ENCODE assay signal across 30 cellular contexts in the genomic region with DNA sequence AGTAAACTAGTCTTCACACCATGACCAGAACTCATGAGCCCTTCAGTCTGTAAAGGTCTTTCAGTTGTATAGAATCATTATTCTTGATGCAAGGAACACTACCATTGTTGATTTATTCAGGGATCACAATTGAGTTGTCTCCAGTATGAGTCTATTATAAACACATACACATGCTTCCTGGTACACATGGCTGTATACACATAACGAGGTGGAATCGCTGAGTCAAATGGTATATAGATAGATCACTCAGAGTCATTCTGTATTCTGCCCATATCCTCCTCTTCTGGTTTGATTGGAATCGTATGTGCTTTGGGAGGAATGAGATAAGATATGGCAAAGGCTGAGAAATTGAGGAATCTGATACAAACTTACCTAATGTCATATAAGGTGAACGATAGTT.
DNase-seq lines count a peak whose midpoint lies in the region; ATAC-seq and TF ChIP-seq lines count a peak whose summit lies in the region.
"Had no signal": no experiment of that assay in that cellular context is flagged by ENCODE, and none has a peak within 500 bp of the region (broad histone marks: within the 10 kb centered on the region; RNA-seq: fewer than 3 reads in every experiment).

No MANE protein-coding gene starts in this region.

- H4K20me1 ChIP-seq in PC-3 (ENCODE audit: low read length) = no peaks in the 10 kb centered on the region
- H4K20me1 ChIP-seq in mammary epithelial cell (ENCODE audit: insufficient read depth, low read length) = no peaks in the 10 kb centered on the region

- no peaks in the 10 kb centered on the region for H3F3A ChIP-seq in PC-3 (ENCODE audit: low read length, unreplicated experiment)

- TF ChIP-seq CTCF in PC-3 (conservative IDR thresholded peaks at IDR 0.05; ENCODE audit: low read depth, low read length) = no peak
- no peak for TF ChIP-seq CTCF in mammary epithelial cell (conservative IDR thresholded peaks at IDR 0.05 in 1 of 2, IDR thresholded peaks at IDR 0.05 in 1 of 2; ENCODE audit: extremely low read depth in 1 of 2, insufficient read depth in 1 of 2, low read depth in 1 of 2, low read length in 2 of 2)

- dilution Hi-C loops in mammary epithelial cell (cut with HindIII; ENCODE audit: low sequenced_read_pairs) = no loop called here

- peak overlapping the region; percentile 84 for H3K27ac Mint-ChIP-seq in activated naive CD4-positive, alpha-beta T cell treated with anti-CD3 and anti-CD28 coated beads, Interleukin-2, amount 10 ng/mL, durations not matched to agents 7 days and 5 days
- peak overlapping the region; percentile 64 for H3K27ac Mint-ChIP-seq in activated naive CD8-positive, alpha-beta T cell
- peak overlapping the region; percentile 95 for H3K27ac Mint-ChIP-seq in stimulated activated effector memory CD8-positive, alpha-beta T cell treated with anti-CD3 and anti-CD28 coated beads, Interleukin-12 subunit alpha, Interleukin-12 subunit beta, amount 100 ng/mL, for 72 hours
- H3K27ac Mint-ChIP-seq: neural progenitor cell had no signal

- H3K27me3 Mint-ChIP-seq in activated naive CD4-positive, alpha-beta T cell treated with anti-CD3 and anti-CD28 coated beads, Interleukin-2, amount 10 ng/mL, durations not matched to agents 7 days and 5 days = no peaks in the 10 kb centered on the region
- no peaks in the 10 kb centered on the region for H3K27me3 Mint-ChIP-seq in activated naive CD8-positive, alpha-beta T cell

- H3K27ac ChIP-seq in PC-3 (ENCODE audit: low read length) = peak overlapping the region; percentile 84
- H3K27ac ChIP-seq in mammary epithelial cell (ENCODE audit: insufficient read depth, low read depth, low read length) = no peak overlapping the region
- H3K27ac ChIP-seq: foreskin keratinocyte, lower lobe of right lung, neural progenitor cell, right lobe of liver, SJSA1, testis had no signal

- H3K4me3 ChIP-seq in PC-3 (ENCODE audit: low read length) (no peak overlapping the region), mammary epithelial cell (replicated peaks in 1 of 3; ENCODE audit: insufficient read depth in 1 of 3, low read depth in 2 of 3, low read length in 3 of 3) (no peak overlapping the region)
- H3K4me3 ChIP-seq: heart left ventricle, K562, lower lobe of right lung, MG63, mucosa of descending colon, neural progenitor cell, right lobe of liver, SJSA1, testis had no signal

- in situ Hi-C loops in mammary epithelial cell (cut with MboI; ENCODE audit: low sequenced_read_pairs in 2 of 2) = no loop called here

- peaks cover 40% of the 10 kb centered on the region for H3K9me3 Mint-ChIP-seq in activated naive CD4-positive, alpha-beta T cell treated with anti-CD3 and anti-CD28 coated beads, Interleukin-2, amount 10 ng/mL, durations not matched to agents 7 days and 5 days
- peaks cover 18% of the 10 kb centered on the region for H3K9me3 Mint-ChIP-seq in activated naive CD8-positive, alpha-beta T cell (ENCODE audit: low read depth)
- no peaks in the 10 kb centered on the region for H3K9me3 Mint-ChIP-seq in stimulated activated effector memory CD8-positive, alpha-beta T cell treated with anti-CD3 and anti-CD28 coated beads, Interleukin-12 subunit alpha, Interleukin-12 subunit beta, amount 100 ng/mL, for 72 hours
- H3K9me3 Mint-ChIP-seq: neural progenitor cell had no signal

- H3K4me1 Mint-ChIP-seq in activated naive CD4-positive, alpha-beta T cell treated with anti-CD3 and anti-CD28 coated beads, Interleukin-2, amount 10 ng/mL, durations not matched to agents 7 days and 5 days = peaks cover 55% of the 10 kb centered on the region
- H3K4me1 Mint-ChIP-seq in activated naive CD8-positive, alpha-beta T cell (ENCODE audit: low read depth) = peaks cover 54% of the 10 kb centered on the region
- peaks cover 37% of the 10 kb centered on the region for H3K4me1 Mint-ChIP-seq in stimulated activated effector memory CD8-positive, alpha-beta T cell treated with anti-CD3 and anti-CD28 coated beads, Interleukin-12 subunit alpha, Interleukin-12 subunit beta, amount 100 ng/mL, for 72 hours
- H3K4me1 Mint-ChIP-seq: neural progenitor cell had no signal

- H3K4me1 ChIP-seq in PC-3 (ENCODE audit: insufficient read depth, low read length) (peaks cover 25% of the 10 kb centered on the region), mammary epithelial cell (ENCODE audit: insufficient read depth, low read length) (no peaks in the 10 kb centered on the region)
- H3K4me1 ChIP-seq: BE2C, Caco-2, heart left ventricle, lower lobe of right lung, right lobe of liver, SJSA1, testis had no signal

- ATAC-seq in PC-3 = peak; percentile 40
- peak; percentile 86 for ATAC-seq in stimulated activated effector memory CD8-positive, alpha-beta T cell treated with anti-CD3 and anti-CD28 coated beads, Interleukin-12 subunit alpha, Interleukin-12 subunit beta, amount 100 ng/mL, for 72 hours
- no peak for ATAC-seq in GM18505 (IDR thresholded peaks at IDR 0.05; ENCODE audit: unreplicated experiment)
- ATAC-seq: heart left ventricle, K562, lower lobe of right lung, mucosa of descending colon, right lobe of liver had no signal

- POLR2A ChIA-PET in PC-3 (lab: Charles Lee; ENCODE audit: unreplicated experiment) = no interaction called here

- H2AFZ ChIP-seq in PC-3 (ENCODE audit: low read length) = no peak overlapping the region
- H2AFZ ChIP-seq in mammary epithelial cell (ENCODE audit: low read depth, low read length) = no peak overlapping the region
- H2AFZ ChIP-seq: neural progenitor cell had no signal

- H3K36me3 Mint-ChIP-seq in activated naive CD4-positive, alpha-beta T cell treated with anti-CD3 and anti-CD28 coated beads, Interleukin-2, amount 10 ng/mL, durations not matched to agents 7 days and 5 days = peaks cover 61% of the 10 kb centered on the region
- peaks cover 17% of the 10 kb centered on the region for H3K36me3 Mint-ChIP-seq in activated naive CD8-positive, alpha-beta T cell
- H3K36me3 Mint-ChIP-seq in stimulated activated effector memory CD8-positive, alpha-beta T cell treated with anti-CD3 and anti-CD28 coated beads, Interleukin-12 subunit alpha, Interleukin-12 subunit beta, amount 100 ng/mL, for 72 hours = peaks cover 6% of the 10 kb centered on the region
- H3K36me3 Mint-ChIP-seq: neural progenitor cell had no signal

- H3K4me2 ChIP-seq in PC-3 (ENCODE audit: low read length) = peak overlapping the region; percentile 59
- no peak overlapping the region for H3K4me2 ChIP-seq in mammary epithelial cell (ENCODE audit: insufficient read depth, low read depth, low read length)
- H3K4me2 ChIP-seq: neural progenitor cell had no signal

- H3K27me3 ChIP-seq in PC-3 (ENCODE audit: low read length) (no peaks in the 10 kb centered on the region), mammary epithelial cell (ENCODE audit: insufficient read depth, low read length) (no peaks in the 10 kb centered on the region)
- H3K27me3 ChIP-seq: BE2C, foreskin keratinocyte, heart left ventricle, MG63, neural progenitor cell, right lobe of liver, SJSA1, testis had no signal

- H3K36me3 ChIP-seq in PC-3 (ENCODE audit: low read depth, low read length) (no peaks in the 10 kb centered on the region), mammary epithelial cell (ENCODE audit: insufficient read depth, low read length) (no peaks in the 10 kb centered on the region)
- H3K36me3 ChIP-seq: BE2C, heart left ventricle, lower lobe of right lung, MG63, neural progenitor cell, right lobe of liver, SJSA1 had no signal

- BruUV-seq in PC-3 (replicated peaks; lab: Mats Ljungman, UMichigan) (no TSS peak), mammary epithelial cell (replicated peaks; lab: Mats Ljungman, UMichigan) (no TSS peak)

- WGBS in mammary epithelial cell (ENCODE audit: low coverage, missing lambda C conversion rate) = 84% methylated on average over 4 of the region's 4 CpGs

- intact Hi-C loops in PC-3 (cut with micrococcal nuclease) = no loop called here
- intact Hi-C loops in mammary epithelial cell (cut with micrococcal nuclease) = no loop called here

- CTCF ChIA-PET in activated naive CD4-positive, alpha-beta T cell treated with anti-CD3 and anti-CD28 coated beads, Interleukin-2, amount 10 ng/mL, durations not matched to agents 7 days and 5 days (lab: Charles Lee) = interaction anchor here (0.6 to 1.0 kb wide), 2 partner anchors 7 to 270 kb away, joined by 3 to 4 read pairs; no protein-coding TSS in a partner anchor
- CTCF ChIA-PET in PC-3 (lab: Charles Lee) = no interaction called here
- CTCF ChIA-PET in mammary epithelial cell (lab: Charles Lee; ENCODE audit: low non-redundant PET) = no interaction called here

- H3K9ac ChIP-seq in PC-3 (ENCODE audit: low read length) (no peak overlapping the region), mammary epithelial cell (ENCODE audit: insufficient read depth, low read length) (no peak overlapping the region)
- H3K9ac ChIP-seq: neural progenitor cell had no signal

- no peak for DNase-seq in activated naive CD4-positive, alpha-beta T cell treated with anti-CD3 and anti-CD28 coated beads, Interleukin-2, amount 10 ng/mL, durations not matched to agents 7 days and 5 days
- DNase-seq in activated naive CD4-positive, alpha-beta T cell treated with anti-CD3 and anti-CD28 coated beads, Interleukin-2, amount 50 U/mL, for 16 hours = no peak
- peak; percentile 21 for DNase-seq in PC-3
- no peak for DNase-seq in stimulated activated effector memory CD8-positive, alpha-beta T cell treated with anti-CD3 and anti-CD28 coated beads, Interleukin-12 subunit alpha, Interleukin-12 subunit beta, amount 100 ng/mL, for 72 hours (ENCODE audit: low spot score in 2 of 2)
- DNase-seq in mammary epithelial cell = no peak
- DNase-seq in kidney tubule cell (ENCODE audit: low spot score) = no peak
- DNase-seq: ACHN; activated CD8-positive, alpha-beta memory T cell treated with anti-CD3 and anti-CD28 coated beads, Interleukin-2, amount 50 U/mL, for 4 hours; activated gamma-delta T cell treated with Interleukin-2 at 50 U/mL for 16 hours; aorta; BE2C; Caco-2; cortex of kidney; foreskin keratinocyte; heart left ventricle; kidney glomerular epithelial cell; lower lobe of right lung; MG63; mucosa of descending colon; NCI-H2029; NCI-H2227 treated with DMSO at 0.1 percent for 48 hours; right lobe of liver; stimulated activated CD4-positive, alpha-beta T cell treated with anti-CD3 and anti-CD28 coated beads, Interleukin-4, amount 100 ng/mL, for 4 hours; stimulated activated naive CD4-positive, alpha-beta T cell; testis had no signal

- TF ChIP-seq POLR2A in GM18505 (IDR thresholded peaks at IDR 0.05; ENCODE audit: borderline replicate concordance, extremely low read depth, insufficient read depth, insufficient read length) = no peak

- H3K79me2 ChIP-seq in PC-3 (ENCODE audit: low read length) = no peaks in the 10 kb centered on the region
- no peaks in the 10 kb centered on the region for H3K79me2 ChIP-seq in mammary epithelial cell (ENCODE audit: insufficient read depth, low read length)

- H3K9me2 ChIP-seq in PC-3 (replicated peaks; ENCODE audit: low read length) = no peaks in the 10 kb centered on the region

- no peak overlapping the region for H3K4me3 Mint-ChIP-seq in activated naive CD4-positive, alpha-beta T cell treated with anti-CD3 and anti-CD28 coated beads, Interleukin-2, amount 10 ng/mL, durations not matched to agents 7 days and 5 days
- H3K4me3 Mint-ChIP-seq in activated naive CD8-positive, alpha-beta T cell = no peak overlapping the region
- peak overlapping the region; percentile 57 for H3K4me3 Mint-ChIP-seq in stimulated activated effector memory CD8-positive, alpha-beta T cell treated with anti-CD3 and anti-CD28 coated beads, Interleukin-12 subunit alpha, Interleukin-12 subunit beta, amount 100 ng/mL, for 72 hours
- H3K4me3 Mint-ChIP-seq: neural progenitor cell had no signal

- H3K9me3 ChIP-seq in PC-3 (ENCODE audit: low read length) (no peaks in the 10 kb centered on the region), mammary epithelial cell (replicated peaks; ENCODE audit: insufficient read depth, low read length) (no peaks in the 10 kb centered on the region)
- H3K9me3 ChIP-seq: BE2C, Caco-2, heart left ventricle, lower lobe of right lung, MG63, mucosa of descending colon, right lobe of liver, SJSA1, testis had no signal
